Comparison of ENCODE assay signal across 9 cellular contexts in the genomic region with DNA sequence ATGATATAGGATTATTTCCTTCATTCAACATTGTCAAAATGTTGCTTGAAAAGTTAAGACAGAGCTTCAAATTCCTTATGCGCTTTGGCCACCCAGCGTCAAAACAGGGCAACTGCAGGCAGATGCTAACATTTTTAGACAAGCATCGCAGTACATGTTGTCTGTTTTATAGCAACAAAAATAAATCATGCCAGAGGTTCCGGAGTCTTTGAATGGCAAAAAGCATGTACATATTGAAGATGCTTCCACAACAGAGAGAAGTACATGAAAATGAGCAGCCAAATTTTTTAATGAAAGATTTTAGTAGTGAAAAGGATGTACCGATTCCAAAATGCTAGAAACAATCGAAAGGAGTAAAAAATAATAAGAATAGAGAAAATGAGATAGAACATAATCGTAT. TPM values are rescaled to one million over a fixed set of nuclear protein-coding genes. Genes with fewer than 3 reads are reported as not detected.
A peak's percentile ranks its signal among the peaks of the same experiment; 100 is the strongest.
DNase-seq lines count a peak whose midpoint lies in the region; ATAC-seq and TF ChIP-seq lines count a peak whose summit lies in the region.
"Had no signal": no experiment of that assay in that cellular context is flagged by ENCODE, and none has a peak within 500 bp of the region (broad histone marks: within the 10 kb centered on the region; RNA-seq: fewer than 3 reads in every experiment).

No MANE protein-coding gene starts in this region.

- H3K9me3 Mint-ChIP-seq in endothelial cell (ENCODE audit: unreplicated experiment), result no peaks in the 10 kb centered on the region
- H3K9me3 Mint-ChIP-seq in neural progenitor cell, result no peaks in the 10 kb centered on the region
- no peaks in the 10 kb centered on the region for H3K9me3 Mint-ChIP-seq in stimulated activated memory B cell treated with anti-CD40 and anti-IgM and Interleukin-4, amounts not matched to agents 10 μg/mL and 1 μg/mL and 100 μg/mL, for 72 hours

- no peak overlapping the region for H3K9ac ChIP-seq in neural progenitor cell

- no peak overlapping the region for H3K4me3 ChIP-seq in neural progenitor cell

- no peak overlapping the region for H3K4me2 ChIP-seq in neural progenitor cell

- no peaks in the 10 kb centered on the region for H3F3A ChIP-seq in neural progenitor cell (ENCODE audit: low read depth)

- H3K27ac ChIP-seq in VCaP (no peak overlapping the region), neural progenitor cell (no peak overlapping the region)

- no peaks in the 10 kb centered on the region for H3K27me3 ChIP-seq in neural progenitor cell

- no peaks in the 10 kb centered on the region for H3K9me3 ChIP-seq in neural progenitor cell (ENCODE audit: low read depth)

- no peak overlapping the region for H2AFZ ChIP-seq in neural progenitor cell (replicated peaks)

- no peak overlapping the region for H3K4me3 Mint-ChIP-seq in endothelial cell (ENCODE audit: unreplicated experiment)
- H3K4me3 Mint-ChIP-seq in neural progenitor cell, result no peak overlapping the region
- no peak overlapping the region for H3K4me3 Mint-ChIP-seq in stimulated activated memory B cell treated with anti-CD40 and anti-IgM and Interleukin-4, amounts not matched to agents 10 μg/mL and 1 μg/mL and 100 μg/mL, for 72 hours
- H3K4me3 Mint-ChIP-seq: activated naive CD8-positive, alpha-beta T cell had no signal

- no peaks in the 10 kb centered on the region for H4K20me1 ChIP-seq in neural progenitor cell (ENCODE audit: low read depth)

- peak; percentile 76 for ATAC-seq in GM21360 (IDR thresholded peaks at IDR 0.05; ENCODE audit: unreplicated experiment)
- ATAC-seq in stimulated activated memory B cell treated with anti-CD40 and anti-IgM and Interleukin-4, amounts not matched to agents 10 μg/mL and 1 μg/mL and 100 μg/mL, for 72 hours, result no peak

- no peaks in the 10 kb centered on the region for H3K36me3 ChIP-seq in neural progenitor cell

- H3K36me3 Mint-ChIP-seq in endothelial cell (ENCODE audit: low read depth, unreplicated experiment) (peaks cover 3% of the 10 kb centered on the region), neural progenitor cell (no peaks in the 10 kb centered on the region)
- H3K36me3 Mint-ChIP-seq in stimulated activated memory B cell treated with anti-CD40 and anti-IgM and Interleukin-4, amounts not matched to agents 10 μg/mL and 1 μg/mL and 100 μg/mL, for 72 hours, result no peaks in the 10 kb centered on the region

- no peak for TF ChIP-seq EP300 in Ishikawa (IDR thresholded peaks at IDR 0.05; ENCODE audit: borderline replicate concordance)

- no peak overlapping the region for H3K27ac Mint-ChIP-seq in endothelial cell (ENCODE audit: unreplicated experiment)
- no peak overlapping the region for H3K27ac Mint-ChIP-seq in neural progenitor cell
- H3K27ac Mint-ChIP-seq in stimulated activated memory B cell treated with anti-CD40 and anti-IgM and Interleukin-4, amounts not matched to agents 10 μg/mL and 1 μg/mL and 100 μg/mL, for 72 hours, result no peak overlapping the region
- H3K27ac Mint-ChIP-seq: activated naive CD8-positive, alpha-beta T cell had no signal

- TF ChIP-seq CTCF in VCaP (conservative IDR thresholded peaks at IDR 0.05) (peak; percentile 92), endothelial cell (IDR thresholded peaks at IDR 0.05; ENCODE audit: unreplicated experiment) (peak; percentile 94), neural progenitor cell (IDR thresholded peaks at IDR 0.05) (peak; percentile 86)

- H3K4me1 Mint-ChIP-seq in endothelial cell (ENCODE audit: unreplicated experiment) (peaks cover 6% of the 10 kb centered on the region), neural progenitor cell (no peaks in the 10 kb centered on the region)
- peaks cover 6% of the 10 kb centered on the region for H3K4me1 Mint-ChIP-seq in stimulated activated memory B cell treated with anti-CD40 and anti-IgM and Interleukin-4, amounts not matched to agents 10 μg/mL and 1 μg/mL and 100 μg/mL, for 72 hours

- no peaks in the 10 kb centered on the region for H3K27me3 Mint-ChIP-seq in endothelial cell (ENCODE audit: unreplicated experiment)
- peaks cover 3% of the 10 kb centered on the region for H3K27me3 Mint-ChIP-seq in neural progenitor cell (ENCODE audit: insufficient read depth, low read depth)
- peaks cover 13% of the 10 kb centered on the region for H3K27me3 Mint-ChIP-seq in stimulated activated memory B cell treated with anti-CD40 and anti-IgM and Interleukin-4, amounts not matched to agents 10 μg/mL and 1 μg/mL and 100 μg/mL, for 72 hours
- H3K27me3 Mint-ChIP-seq: activated naive CD8-positive, alpha-beta T cell had no signal

- DNase-seq in ELR (ENCODE audit: low read depth) (peak; percentile 60), endothelial cell (ENCODE audit: low spot score) (peak; percentile 28), neural progenitor cell (ENCODE audit: low spot score) (peak; percentile 45), NCI-H1694 treated with DMSO at 0.1 percent for 48 hours (lab: John Stamatoyannopoulos, UW) (no peak)

- TF ChIP-seq RAD21 in Ishikawa (IDR thresholded peaks at IDR 0.05; ENCODE audit: low read depth), result peak; percentile 68

- H3K4me1 ChIP-seq in neural progenitor cell, result no peaks in the 10 kb centered on the region

- no peaks in the 10 kb centered on the region for H3K79me2 ChIP-seq in neural progenitor cell (ENCODE audit: low read depth)

TF ChIP-seq in Ishikawa, 13 proteins besides CTCF, POLR2A, EP300 and RAD21:
- TF ChIP-seq TEAD4 (IDR thresholded peaks at IDR 0.05) (0 out of 2 replicates have a peak, but pooled peaks have one; percentile 11), TAF1 (IDR thresholded peaks at IDR 0.05; ENCODE audit: low read depth) (no peak), CEBPB (IDR thresholded peaks at IDR 0.05) (no peak)

RNA-seq across cellular contexts. Expression of gene USP15, which starts 49.8 kb away (rescaled TPM):
- total RNA-seq in endothelial cell (ENCODE audit: unreplicated experiment) (98.2 TPM), neural progenitor cell (ENCODE audit: low replicate concordance) (29.6 and 36.0 TPM in 2 replicates)
